ENCODE assay signal across 10 cellular contexts in the genomic region with DNA sequence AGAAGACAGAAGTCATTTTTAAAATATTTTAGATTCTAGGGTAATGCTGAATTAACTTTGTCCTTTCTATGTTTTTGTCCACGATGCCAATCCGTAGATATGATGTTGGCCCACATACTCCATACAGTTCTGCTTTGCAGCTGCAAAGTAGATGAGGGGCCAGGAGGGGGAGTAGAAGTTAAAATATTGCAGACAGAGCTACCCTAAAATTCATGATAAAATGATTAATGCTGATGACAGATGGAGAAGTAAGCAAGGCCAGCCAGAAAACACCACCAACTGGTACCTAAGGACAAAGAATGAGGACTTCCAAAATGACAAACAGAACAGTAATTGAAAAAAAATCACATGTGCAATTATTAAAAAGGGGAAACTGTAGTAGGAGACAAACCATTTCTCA.
DNase-seq lines count a peak whose midpoint lies in the region; ATAC-seq and TF ChIP-seq lines count a peak whose summit lies in the region.
"Had no signal": no experiment of that assay in that cellular context is flagged by ENCODE, and none has a peak within 500 bp of the region (broad histone marks: within the 10 kb centered on the region; RNA-seq: fewer than 3 reads in every experiment).

No MANE protein-coding gene starts in this region.

- DNase-seq in DND-41 (peak; percentile 37), NCI-H1694 treated with DMSO at 0.1 percent for 48 hours (lab: John Stamatoyannopoulos, UW) (peak; percentile 41), astrocyte of the spinal cord (ENCODE audit: low read depth, low spot score) (no peak)
- no peak for DNase-seq in activated naive CD4-positive, alpha-beta T cell treated with anti-CD3 and anti-CD28 coated beads, Interleukin-2, amount 10 ng/mL, durations not matched to agents 7 days and 5 days
- DNase-seq: activated CD8-positive, alpha-beta memory T cell treated with anti-CD3 and anti-CD28 coated beads, Interleukin-2, amount 10 ng/mL, durations not matched to agents 7 days and 5 days; NCI-H1048; T1000 had no signal

- no peak overlapping the region for H3K27ac ChIP-seq in DND-41 (ENCODE audit: low read length)

- no peak overlapping the region for H3K4me3 ChIP-seq in DND-41 (ENCODE audit: low read depth in 1 of 2, low read length in 2 of 2)
- H3K4me3 ChIP-seq in astrocyte of the spinal cord (ENCODE audit: low read depth, low read length): no peak overlapping the region

- H3K36me3 Mint-ChIP-seq in nephron (ENCODE audit: low read depth): no peaks in the 10 kb centered on the region
- no peaks in the 10 kb centered on the region for H3K36me3 Mint-ChIP-seq in activated naive CD4-positive, alpha-beta T cell treated with anti-CD3 and anti-CD28 coated beads, Interleukin-2, amount 10 ng/mL, durations not matched to agents 7 days and 5 days
- H3K36me3 Mint-ChIP-seq: activated CD8-positive, alpha-beta memory T cell treated with anti-CD3 and anti-CD28 coated beads, Interleukin-2, amount 10 ng/mL, durations not matched to agents 7 days and 5 days had no signal

- H3K9me3 Mint-ChIP-seq in nephron: no peaks in the 10 kb centered on the region
- no peaks in the 10 kb centered on the region for H3K9me3 Mint-ChIP-seq in activated naive CD4-positive, alpha-beta T cell treated with anti-CD3 and anti-CD28 coated beads, Interleukin-2, amount 10 ng/mL, durations not matched to agents 7 days and 5 days

- no peak overlapping the region for H2AFZ ChIP-seq in DND-41 (ENCODE audit: low read depth, low read length)

- no peaks in the 10 kb centered on the region for H3K9me3 ChIP-seq in DND-41 (ENCODE audit: insufficient read depth, low read length, severe bottlenecking)

- H3K9ac ChIP-seq in DND-41 (ENCODE audit: low read depth, low read length): no peak overlapping the region

- in situ Hi-C loops in astrocyte of the spinal cord (cut with HindIII; ENCODE audit: low sequenced_read_pairs): no loop called here

- TF ChIP-seq CTCF in DND-41 (IDR thresholded peaks at IDR 0.05; ENCODE audit: borderline replicate concordance, extremely low read depth, low read length, poor library complexity, severe bottlenecking) (peak; percentile 65), astrocyte of the spinal cord (IDR thresholded peaks at IDR 0.05; ENCODE audit: low read depth, low read length) (peak; percentile 30), nephron (IDR thresholded peaks at IDR 0.05; ENCODE audit: unreplicated experiment in 3 of 3) (peak; percentile 24 to 29 (median 29))

- no peak overlapping the region for H3K4me3 Mint-ChIP-seq in nephron
- no peak overlapping the region for H3K4me3 Mint-ChIP-seq in activated naive CD4-positive, alpha-beta T cell treated with anti-CD3 and anti-CD28 coated beads, Interleukin-2, amount 10 ng/mL, durations not matched to agents 7 days and 5 days
- H3K4me3 Mint-ChIP-seq: activated CD8-positive, alpha-beta memory T cell treated with anti-CD3 and anti-CD28 coated beads, Interleukin-2, amount 10 ng/mL, durations not matched to agents 7 days and 5 days had no signal

- H4K20me1 ChIP-seq in DND-41 (ENCODE audit: insufficient read depth, low read length): no peaks in the 10 kb centered on the region

- H3K27ac Mint-ChIP-seq in nephron: peak overlapping the region in 1 of 3 experiments; percentile 10
- no peak overlapping the region for H3K27ac Mint-ChIP-seq in activated naive CD4-positive, alpha-beta T cell treated with anti-CD3 and anti-CD28 coated beads, Interleukin-2, amount 10 ng/mL, durations not matched to agents 7 days and 5 days
- H3K27ac Mint-ChIP-seq: activated CD8-positive, alpha-beta memory T cell treated with anti-CD3 and anti-CD28 coated beads, Interleukin-2, amount 10 ng/mL, durations not matched to agents 7 days and 5 days had no signal

- CTCF ChIA-PET in activated naive CD4-positive, alpha-beta T cell treated with anti-CD3 and anti-CD28 coated beads, Interleukin-2, amount 10 ng/mL, durations not matched to agents 7 days and 5 days (lab: Charles Lee): no interaction called here

- no peaks in the 10 kb centered on the region for H3K79me2 ChIP-seq in DND-41 (ENCODE audit: insufficient read depth, low read length)

- H3K27me3 ChIP-seq in DND-41 (ENCODE audit: insufficient read depth, low read length, poor library complexity): no peaks in the 10 kb centered on the region

- no peaks in the 10 kb centered on the region for H3K27me3 Mint-ChIP-seq in nephron (ENCODE audit: low read depth)
- no peaks in the 10 kb centered on the region for H3K27me3 Mint-ChIP-seq in activated naive CD4-positive, alpha-beta T cell treated with anti-CD3 and anti-CD28 coated beads, Interleukin-2, amount 10 ng/mL, durations not matched to agents 7 days and 5 days
- H3K27me3 Mint-ChIP-seq: activated CD8-positive, alpha-beta memory T cell treated with anti-CD3 and anti-CD28 coated beads, Interleukin-2, amount 10 ng/mL, durations not matched to agents 7 days and 5 days had no signal

- H3K36me3 ChIP-seq in DND-41 (ENCODE audit: insufficient read depth, low read length): no peaks in the 10 kb centered on the region

- H3K4me1 ChIP-seq in DND-41 (ENCODE audit: insufficient read depth, low read length): no peaks in the 10 kb centered on the region

- H3K4me2 ChIP-seq in DND-41 (ENCODE audit: insufficient read depth, low read length): no peak overlapping the region

- ATAC-seq in DND-41 (ENCODE audit: insufficient read depth, low read depth) (peak; percentile 84), GM18498 (IDR thresholded peaks at IDR 0.05; ENCODE audit: unreplicated experiment) (no peak), GM18870 (IDR thresholded peaks at IDR 0.05; ENCODE audit: unreplicated experiment) (no peak)
- ATAC-seq: activated CD8-positive, alpha-beta memory T cell treated with anti-CD3 and anti-CD28 coated beads, Interleukin-2, amount 10 ng/mL, durations not matched to agents 7 days and 5 days had no signal

- H3K4me1 Mint-ChIP-seq in nephron: peaks cover 7% of the 10 kb centered on the region
- no peaks in the 10 kb centered on the region for H3K4me1 Mint-ChIP-seq in activated naive CD4-positive, alpha-beta T cell treated with anti-CD3 and anti-CD28 coated beads, Interleukin-2, amount 10 ng/mL, durations not matched to agents 7 days and 5 days
- H3K4me1 Mint-ChIP-seq: activated CD8-positive, alpha-beta memory T cell treated with anti-CD3 and anti-CD28 coated beads, Interleukin-2, amount 10 ng/mL, durations not matched to agents 7 days and 5 days had no signal

Comparison
In these comparisons a context has a peak if more than half of its experiments do, and no peak if none do; other contexts are left out.
1. DNase-seq: peak in DND-41 (single experiment) and NCI-H1694 treated with DMSO at 0.1 percent for 48 hours (single experiment); none in astrocyte of the spinal cord (single experiment) and activated naive CD4-positive, alpha-beta T cell treated with anti-CD3 and anti-CD28 coated beads, Interleukin-2, amount 10 ng/mL, durations not matched to agents 7 days and 5 days (single experiment).
2. Peak in every context shown above with its lines, with median percentiles within 50 percentile points of each other: CTCF ChIP-seq.